Comparison of ENCODE assay signal across 9 cellular contexts in the genomic region with DNA sequence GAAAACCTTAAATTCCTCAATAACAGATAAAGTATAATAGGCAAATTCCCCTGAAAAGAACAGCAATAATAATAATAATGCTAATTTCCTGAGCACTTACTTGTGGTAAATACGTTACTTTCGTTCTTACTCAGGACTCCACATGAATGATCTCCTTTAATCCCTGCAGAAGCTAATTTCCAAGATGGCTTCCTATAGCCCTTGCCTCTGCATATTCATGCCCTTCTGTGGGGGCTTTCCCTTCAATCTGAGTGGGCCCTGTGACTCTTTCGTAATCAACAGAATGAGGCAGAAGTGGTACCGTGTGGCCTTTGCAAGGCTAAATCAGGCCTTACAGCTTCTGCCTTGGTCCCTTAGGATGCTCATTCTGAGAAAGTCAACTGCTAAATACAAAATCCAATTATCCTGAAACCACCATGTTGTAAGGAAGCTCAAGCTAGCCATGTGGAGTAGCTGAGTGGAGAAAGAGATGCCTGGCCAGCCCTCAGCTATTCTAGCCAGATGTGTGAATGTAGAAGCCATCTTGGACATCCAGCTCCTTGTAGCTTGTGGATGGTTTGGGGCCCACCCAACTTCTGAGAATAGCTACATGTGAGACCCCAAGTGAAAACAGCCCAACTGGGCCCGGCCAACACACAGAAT. TPM values are rescaled to one million over a fixed set of nuclear protein-coding genes. Genes with fewer than 3 reads are reported as not detected.
DNase-seq lines count a peak whose midpoint lies in the region; ATAC-seq and TF ChIP-seq lines count a peak whose summit lies in the region.
"Had no signal": no experiment of that assay in that cellular context is flagged by ENCODE, and none has a peak within 500 bp of the region (broad histone marks: within the 10 kb centered on the region; RNA-seq: fewer than 3 reads in every experiment).

No MANE protein-coding gene starts in this region.

- peak overlapping the region; percentile 38 for H3K27ac Mint-ChIP-seq in activated CD8-positive, alpha-beta memory T cell treated with anti-CD3 and anti-CD28 coated beads, Interleukin-2, amount 10 ng/mL, durations not matched to agents 7 days and 5 days
- H3K27ac Mint-ChIP-seq in activated T-cell treated with anti-CD3 and anti-CD28 coated beads, Interleukin-2, amount 50 U/mL, for 72 hours, result peak overlapping the region; percentile 40
- H3K27ac Mint-ChIP-seq in stimulated activated memory B cell treated with anti-CD40 and anti-IgM and Interleukin-4, amounts not matched to agents 10 μg/mL and 1 μg/mL and 100 μg/mL, for 72 hours, result peak overlapping the region; percentile 43

- CTCF ChIA-PET in activated CD8-positive, alpha-beta memory T cell treated with anti-CD3 and anti-CD28 coated beads, Interleukin-2, amount 10 ng/mL, durations not matched to agents 7 days and 5 days (lab: Charles Lee), result interaction anchor here (1.1 to 2.1 kb wide), 6 partner anchors 11 to 303 kb away, joined by 3 to 13 read pairs (median 6); a partner anchor contains a TSS

- TF ChIP-seq EP300 in tibial nerve (IDR thresholded peaks at IDR 0.05), result no peak

- peaks cover 5% of the 10 kb centered on the region for H3K36me3 Mint-ChIP-seq in activated CD8-positive, alpha-beta memory T cell treated with anti-CD3 and anti-CD28 coated beads, Interleukin-2, amount 10 ng/mL, durations not matched to agents 7 days and 5 days
- peaks cover 3% of the 10 kb centered on the region in 2 donors for H3K36me3 Mint-ChIP-seq in activated T-cell treated with anti-CD3 and anti-CD28 coated beads, Interleukin-2, amount 50 U/mL, for 72 hours (ENCODE audit: insufficient read depth in 2 of 2)
- H3K36me3 Mint-ChIP-seq in stimulated activated memory B cell treated with anti-CD40 and anti-IgM and Interleukin-4, amounts not matched to agents 10 μg/mL and 1 μg/mL and 100 μg/mL, for 72 hours, result no peaks in the 10 kb centered on the region

- no peaks in the 10 kb centered on the region for H3K9me3 Mint-ChIP-seq in activated CD8-positive, alpha-beta memory T cell treated with anti-CD3 and anti-CD28 coated beads, Interleukin-2, amount 10 ng/mL, durations not matched to agents 7 days and 5 days (ENCODE audit: low read depth)
- peaks cover 0 to 3% of the 10 kb centered on the region in 2 donors for H3K9me3 Mint-ChIP-seq in activated T-cell treated with anti-CD3 and anti-CD28 coated beads, Interleukin-2, amount 50 U/mL, for 72 hours
- no peaks in the 10 kb centered on the region for H3K9me3 Mint-ChIP-seq in stimulated activated memory B cell treated with anti-CD40 and anti-IgM and Interleukin-4, amounts not matched to agents 10 μg/mL and 1 μg/mL and 100 μg/mL, for 72 hours

- no peak overlapping the region for H3K27ac ChIP-seq in tibial nerve

- WGBS in tibial nerve, 2 donors, result 85 to 91% methylated on average over 5 of the region's 5 CpGs

- peaks cover 0 to 59% (median 35%) of the 10 kb centered on the region in 4 donors for H3K4me1 ChIP-seq in tibial nerve

- peak; percentile 52 for DNase-seq in activated CD8-positive, alpha-beta memory T cell treated with anti-CD3 and anti-CD28 coated beads, Interleukin-2, amount 10 ng/mL, durations not matched to agents 7 days and 5 days
- no peak for DNase-seq in activated CD8-positive, alpha-beta memory T cell treated with anti-CD3 and anti-CD28 coated beads for 24 hours
- peak; percentile 39 to 48 for DNase-seq in activated T-cell treated with anti-CD3 and anti-CD28 coated beads, Interleukin-2, amount 50 U/mL, for 72 hours
- DNase-seq in tibial nerve (ENCODE audit: low spot score in 2 of 2) (no peak), NCI-H2081 (lab: John Stamatoyannopoulos, UW) (no peak)
- DNase-seq: NCI-H69 had no signal

- no peak for TF ChIP-seq POLR2A in tibial nerve (IDR thresholded peaks at IDR 0.05)

- peaks cover 55% of the 10 kb centered on the region for H3K4me1 Mint-ChIP-seq in activated CD8-positive, alpha-beta memory T cell treated with anti-CD3 and anti-CD28 coated beads, Interleukin-2, amount 10 ng/mL, durations not matched to agents 7 days and 5 days
- peaks cover 59% of the 10 kb centered on the region for H3K4me1 Mint-ChIP-seq in activated T-cell treated with anti-CD3 and anti-CD28 coated beads, Interleukin-2, amount 50 U/mL, for 72 hours (ENCODE audit: low read depth)
- H3K4me1 Mint-ChIP-seq in stimulated activated memory B cell treated with anti-CD40 and anti-IgM and Interleukin-4, amounts not matched to agents 10 μg/mL and 1 μg/mL and 100 μg/mL, for 72 hours, result peaks cover 47% of the 10 kb centered on the region

- H3K4me3 Mint-ChIP-seq in activated CD8-positive, alpha-beta memory T cell treated with anti-CD3 and anti-CD28 coated beads, Interleukin-2, amount 10 ng/mL, durations not matched to agents 7 days and 5 days, result no peak overlapping the region
- peak overlapping the region; percentile 43 to 55 for H3K4me3 Mint-ChIP-seq in activated T-cell treated with anti-CD3 and anti-CD28 coated beads, Interleukin-2, amount 50 U/mL, for 72 hours
- no peak overlapping the region for H3K4me3 Mint-ChIP-seq in stimulated activated memory B cell treated with anti-CD40 and anti-IgM and Interleukin-4, amounts not matched to agents 10 μg/mL and 1 μg/mL and 100 μg/mL, for 72 hours

- peak; percentile 41 for ATAC-seq in activated CD8-positive, alpha-beta memory T cell treated with anti-CD3 and anti-CD28 coated beads, Interleukin-2, amount 10 ng/mL, durations not matched to agents 7 days and 5 days
- ATAC-seq in HG02763 (IDR thresholded peaks at IDR 0.05; ENCODE audit: unreplicated experiment), result peak; percentile 56
- ATAC-seq in activated T-cell treated with anti-CD3 and anti-CD28 coated beads, Interleukin-2, amount 50 U/mL, for 72 hours (replicated peaks in 1 of 2), result peak; percentile 56 to 58
- peak; percentile 92 for ATAC-seq in stimulated activated memory B cell treated with anti-CD40 and anti-IgM and Interleukin-4, amounts not matched to agents 10 μg/mL and 1 μg/mL and 100 μg/mL, for 72 hours
- ATAC-seq in GM18861 (IDR thresholded peaks at IDR 0.05; ENCODE audit: unreplicated experiment), result no peak

- H3K27me3 ChIP-seq in tibial nerve, result no peaks in the 10 kb centered on the region

- TF ChIP-seq CTCF in tibial nerve (IDR thresholded peaks at IDR 0.05), result no peak

- peaks cover 0 to 6% (median 0%) of the 10 kb centered on the region in 4 donors for H3K9me3 ChIP-seq in tibial nerve

- H3K4me3 ChIP-seq in tibial nerve, result no peak overlapping the region

- no peaks in the 10 kb centered on the region for H3K27me3 Mint-ChIP-seq in activated CD8-positive, alpha-beta memory T cell treated with anti-CD3 and anti-CD28 coated beads, Interleukin-2, amount 10 ng/mL, durations not matched to agents 7 days and 5 days
- no peaks in the 10 kb centered on the region for H3K27me3 Mint-ChIP-seq in activated T-cell treated with anti-CD3 and anti-CD28 coated beads, Interleukin-2, amount 50 U/mL, for 72 hours (ENCODE audit: low read depth)
- peaks cover 13% of the 10 kb centered on the region for H3K27me3 Mint-ChIP-seq in stimulated activated memory B cell treated with anti-CD40 and anti-IgM and Interleukin-4, amounts not matched to agents 10 μg/mL and 1 μg/mL and 100 μg/mL, for 72 hours

- no peaks in the 10 kb centered on the region for H3K36me3 ChIP-seq in tibial nerve

RNA-seq across cellular contexts. Expression of a gene that starts 50.5 kb away (rescaled TPM):
- 10 to 100 TPM; 27.7 to 31.1 TPM for total RNA-seq in activated CD8-positive, alpha-beta memory T cell treated with anti-CD3 and anti-CD28 coated beads, Interleukin-2, amount 10 ng/mL, durations not matched to agents 7 days and 5 days
- total RNA-seq in activated T-cell treated with anti-CD3 and anti-CD28 coated beads, Interleukin-2, amount 50 U/mL, for 72 hours, result 10 to 100 TPM; 24.8 to 31.6 TPM
- total RNA-seq in tibial nerve, result 10 to 100 TPM in 2 of 4 donors, 1 to 10 TPM in 2; 7.9 to 23.7 (median 9.9) TPM

RNA-seq across cellular contexts. Expression of a gene that starts 52.2 kb away (rescaled TPM):
- total RNA-seq in activated CD8-positive, alpha-beta memory T cell treated with anti-CD3 and anti-CD28 coated beads, Interleukin-2, amount 10 ng/mL, durations not matched to agents 7 days and 5 days, result 10 to 100 TPM; 57.2 to 74.3 TPM
- 10 to 100 TPM; 74.9 to 78.0 TPM for total RNA-seq in activated T-cell treated with anti-CD3 and anti-CD28 coated beads, Interleukin-2, amount 50 U/mL, for 72 hours
- 10 to 100 TPM; 28.5 to 38.4 (median 37.7) TPM for total RNA-seq in tibial nerve

Comparison
In these comparisons a context has a peak if more than half of its experiments do, and no peak if none do; other contexts are left out.
1. DNase-seq: peak in activated CD8-positive, alpha-beta memory T cell treated with anti-CD3 and anti-CD28 coated beads, Interleukin-2, amount 10 ng/mL, durations not matched to agents 7 days and 5 days (single experiment) and activated T-cell treated with anti-CD3 and anti-CD28 coated beads, Interleukin-2, amount 50 U/mL, for 72 hours (2 of 2); none in activated CD8-positive, alpha-beta memory T cell treated with anti-CD3 and anti-CD28 coated beads for 24 hours (single experiment), tibial nerve (0 of 2) and NCI-H2081 (0 of 2).
2. H3K4me3 Mint-ChIP-seq: peak in activated T-cell treated with anti-CD3 and anti-CD28 coated beads, Interleukin-2, amount 50 U/mL, for 72 hours (2 of 2); none in activated CD8-positive, alpha-beta memory T cell treated with anti-CD3 and anti-CD28 coated beads, Interleukin-2, amount 10 ng/mL, durations not matched to agents 7 days and 5 days (single experiment) and stimulated activated memory B cell treated with anti-CD40 and anti-IgM and Interleukin-4, amounts not matched to agents 10 μg/mL and 1 μg/mL and 100 μg/mL, for 72 hours (single experiment).
3. Peak in every context shown above with its lines, with median percentiles within 50 percentile points of each other: H3K27ac Mint-ChIP-seq.